In genomic region chr20:35434085-35435005, GRCh38 we compare ENCODE assay signal across 28 cellular contexts. TPM values are rescaled to one million over a fixed set of nuclear protein-coding genes. Genes with fewer than 3 reads are reported as not detected.
DNase-seq lines count a peak whose midpoint lies in the region; ATAC-seq and TF ChIP-seq lines count a peak whose summit lies in the region.
"Had no signal": no experiment of that assay in that cellular context is flagged by ENCODE, and none has a peak within 500 bp of the region (broad histone marks: within the 10 kb centered on the region; RNA-seq: fewer than 3 reads in every experiment).

No MANE protein-coding gene starts in this region.

- in situ Hi-C loops in astrocyte of the cerebellum (cut with HindIII; ENCODE audit: low sequenced_read_pairs), result loop anchor here (5.0 kb wide), 1 partner anchor 77 kb away; no protein-coding TSS in a partner anchor

- peak in 7 of 8 donors; percentile 4 to 55 (median 37) for ATAC-seq in heart right ventricle
- no peak for ATAC-seq in GM21526 (IDR thresholded peaks at IDR 0.05; ENCODE audit: low FRiP score, unreplicated experiment)
- ATAC-seq: left lung; stimulated activated naive B cell treated with anti-CD40 and anti-IgM and Interleukin-4, amounts not matched to agents 10 μg/mL and 1 μg/mL and 100 μg/mL, for 72 hours had no signal

- no peak for TF ChIP-seq POLR2A in ovary (IDR thresholded peaks at IDR 0.05)

- DNase-seq in AG08396 (ENCODE audit: low spot score) (peak; percentile 29), astrocyte of the cerebellum (ENCODE audit: low read depth) (no peak), heart right ventricle (peak; percentile 17 to 46), ovary (peak; percentile 47 to 84 (median 68)), globus pallidus (ENCODE audit: low spot score) (no peak), ecto neural progenitor cell (ENCODE audit: low spot score) (no peak), NCI-H226 (no peak)
- DNase-seq: activated CD4-positive, alpha-beta T cell treated with anti-CD3 and anti-CD28 coated beads, Interleukin-2, amount 10 ng/mL, durations not matched to agents 24 days and 14 days; activated effector memory CD4-positive, alpha-beta T cell treated with Interleukin-2 at 50 U/mL for 16 hours; caudate nucleus; CD4-positive, alpha-beta memory T cell; dermis blood vessel endothelial cell; DMS153; GDM1; GOT3; head of caudate nucleus; NCI-H1048; NCI-H2029 treated with DMSO at 0.1 percent for 48 hours; nucleus accumbens; PC-9; stimulated activated CD4-positive, alpha-beta T cell treated with anti-CD3 and anti-CD28 coated beads, Interleukin-2, amount 100 ng/mL, for 24 hours; stimulated activated naive B cell treated with anti-CD40 and anti-IgM and Interleukin-4, amounts not matched to agents 10 μg/mL and 1 μg/mL and 100 μg/mL, for 72 hours; T-helper 2 cell had no signal

- H3K27me3 ChIP-seq in heart right ventricle, result no peaks in the 10 kb centered on the region
- no peaks in the 10 kb centered on the region for H3K27me3 ChIP-seq in ovary
- H3K27me3 ChIP-seq: left lung had no signal

- intact Hi-C loops in heart right ventricle (cut with DNase I) (loop anchor here in 4 of 10 donors (5.0 kb wide), 2 partner anchors 127 to 132 kb away; no protein-coding TSS in a partner anchor), ovary (cut with DNase I) (loop anchor here in 2 of 4 donors (5.0 to 10.0 kb wide), 2 partner anchors 132 to 600 kb away; no protein-coding TSS in a partner anchor)

- H3K36me3 ChIP-seq in heart right ventricle (no peaks in the 10 kb centered on the region), ovary (no peaks in the 10 kb centered on the region)
- H3K36me3 ChIP-seq: left lung, thoracic aorta had no signal

- TF ChIP-seq CTCF in astrocyte of the cerebellum (IDR thresholded peaks at IDR 0.05; ENCODE audit: low read depth, low read length, missing control alignments) (no peak), heart right ventricle (IDR thresholded peaks at IDR 0.05) (no peak), ovary (IDR thresholded peaks at IDR 0.05) (no peak)

- 81 to 83% methylated on average over 53 of the region's 53 CpGs for WGBS in heart right ventricle, 2 donors
- WGBS in ovary, 3 donors, result 37 to 60% (median 55%) methylated on average over 46 to 53 of the region's 53 CpGs

- no peak for TF ChIP-seq EP300 in ovary (IDR thresholded peaks at IDR 0.05)

- H3K4me1 ChIP-seq in heart right ventricle, result peaks cover 0 to 14% (median 5%) of the 10 kb centered on the region in 9 donors
- H3K4me1 ChIP-seq in ovary (ENCODE audit: insufficient read depth), result peaks cover 3% of the 10 kb centered on the region

- H3K4me3 ChIP-seq in astrocyte of the cerebellum (ENCODE audit: low read depth, low read length), result peak overlapping the region; percentile 41
- no peak overlapping the region for H3K4me3 ChIP-seq in heart right ventricle
- no peak overlapping the region for H3K4me3 ChIP-seq in ovary
- H3K4me3 ChIP-seq: left lung, PC-9, skin epidermis, thoracic aorta had no signal

- H3K27ac ChIP-seq in heart right ventricle (no peak overlapping the region), ovary (peak overlapping the region; percentile 8 to 34)
- H3K27ac ChIP-seq: left lung, PC-9, skin epidermis, thoracic aorta had no signal

- H3K9me3 ChIP-seq in heart right ventricle, result no peaks in the 10 kb centered on the region
- H3K9me3 ChIP-seq in ovary, result no peaks in the 10 kb centered on the region
- H3K9me3 ChIP-seq: left lung, thoracic aorta had no signal

RNA-seq across cellular contexts. Expression of gene GDF5, which starts 3.7 kb away (rescaled TPM):
- under 1 TPM in 4 of 10 donors, not detected in 6; 0.08 to 0.15 (median 0.11) TPM for total RNA-seq in heart right ventricle
- polyA plus RNA-seq in heart right ventricle, result under 1 TPM in 1 of 2 donors, not detected in 1; 0.26 TPM
- total RNA-seq in ovary, result under 1 TPM in 2 of 7 donors, not detected in 5; 0.33 to 0.36 TPM
- polyA plus RNA-seq in ovary, result not detected
- total RNA-seq: activated CD4-positive, alpha-beta T cell treated with anti-CD3 and anti-CD28 coated beads, Interleukin-2, amount 10 ng/mL, durations not matched to agents 24 days and 14 days; CD4-positive, alpha-beta memory T cell; PC-9; SK-MEL-5 had no signal
- polyA plus RNA-seq: CD4-positive, alpha-beta memory T cell had no signal

RNA-seq across cellular contexts. Expression of gene CEP250, which starts 21.1 kb away (rescaled TPM):
- total RNA-seq in heart right ventricle (10 to 100 TPM in 9 of 10 donors, 1 to 10 TPM in 1; 9.6 to 18.8 (median 13.8) TPM), ovary (10 to 100 TPM; 20.6 to 44.2 (median 27.9) TPM)
- polyA plus RNA-seq in heart right ventricle (10 to 100 TPM in 1 of 2 donors, 1 to 10 TPM in 1; 4.8 to 15.4 TPM), ovary (10 to 100 TPM; 11.7 to 16.0 TPM)

RNA-seq across cellular contexts. Expression of gene UQCC1, which starts 22.6 kb away (rescaled TPM):
- total RNA-seq in heart right ventricle, result 100 to 1,000 TPM in 9 of 10 donors, 10 to 100 TPM in 1; 74.0 to 136 (median 123) TPM
- polyA plus RNA-seq in heart right ventricle, result 10 to 100 TPM; 48.9 to 75.8 TPM
- 10 to 100 TPM; 20.6 to 60.4 (median 43.4) TPM for total RNA-seq in ovary
- 10 to 100 TPM; 19.1 to 53.3 TPM for polyA plus RNA-seq in ovary

Comparison
In these comparisons a context has a peak if more than half of its experiments do, and no peak if none do; other contexts are left out.
1. DNase-seq: peak in AG08396 (single experiment), heart right ventricle (2 of 2) and ovary (5 of 5); none in astrocyte of the cerebellum (single experiment), globus pallidus (single experiment), ecto neural progenitor cell (single experiment) and NCI-H226 (single experiment).
2. H3K27ac ChIP-seq: peak in ovary (2 of 2); none in heart right ventricle (0 of 10).